ENCODE assay signal across 11 cellular contexts in genomic region chr7:17952387-17952786, GRCh38.
A peak's percentile ranks its signal among the peaks of the same experiment; 100 is the strongest.
DNase-seq lines count a peak whose midpoint lies in the region; ATAC-seq and TF ChIP-seq lines count a peak whose summit lies in the region.
"Had no signal": no experiment of that assay in that cellular context is flagged by ENCODE, and none has a peak within 500 bp of the region (broad histone marks: within the 10 kb centered on the region; RNA-seq: fewer than 3 reads in every experiment).

No MANE protein-coding gene starts in this region.

- peak overlapping the region; percentile 35 for H3K4me3 ChIP-seq in OCI-LY3 (ENCODE audit: low read length)

- peaks cover 24% of the 10 kb centered on the region for H3K4me1 ChIP-seq in OCI-LY3 (ENCODE audit: low read length)
- H3K4me1 ChIP-seq: parathyroid adenoma had no signal

- peak; percentile 38 for DNase-seq in GM10266 (ENCODE audit: extremely low spot score)
- peak; percentile 11 for DNase-seq in GM19238 (ENCODE audit: insufficient read length, low spot score)
- DNase-seq in KBM-7, result no peak
- no peak for DNase-seq in epidermal melanocyte (ENCODE audit: insufficient read length, low spot score)
- DNase-seq in NCI-H146 (lab: John Stamatoyannopoulos, UW), result no peak
- DNase-seq in GM03348 (ENCODE audit: low spot score), result no peak
- DNase-seq: DMS53; NK-92 treated with Interleukin-12 subunit alpha and Interleukin-12 subunit beta, amount 100 ng/mL, for 24 hours had no signal

- H3K9ac ChIP-seq in OCI-LY3 (ENCODE audit: low read length), result no peak overlapping the region
- H3K9ac ChIP-seq: parathyroid adenoma had no signal

- peak overlapping the region; percentile 75 for H3K27ac ChIP-seq in OCI-LY3 (ENCODE audit: low read length)
- H3K27ac ChIP-seq: parathyroid adenoma had no signal

- peak overlapping the region; percentile 61 for H3K4me2 ChIP-seq in OCI-LY3 (ENCODE audit: low read length)

- H4K20me1 ChIP-seq in OCI-LY3 (ENCODE audit: insufficient read depth, low read length), result no peaks in the 10 kb centered on the region

- H3K36me3 ChIP-seq in OCI-LY3 (replicated peaks; ENCODE audit: low read depth, low read length), result no peaks in the 10 kb centered on the region

- H3K27me3 ChIP-seq in OCI-LY3 (ENCODE audit: low read depth, low read length), result no peaks in the 10 kb centered on the region; the same call in 1 of the 2 replicates

- no peak for TF ChIP-seq CTCF in GM10266 (IDR thresholded peaks at IDR 0.05; ENCODE audit: control insufficient read depth, insufficient read depth, low read depth, missing control alignments)
- TF ChIP-seq CTCF in OCI-LY3 (IDR thresholded peaks at IDR 0.05; ENCODE audit: low read depth, low read length), result no peak

- no peaks in the 10 kb centered on the region for H3K79me2 ChIP-seq in OCI-LY3 (ENCODE audit: low read length)
- H3K79me2 ChIP-seq: parathyroid adenoma had no signal

- no peaks in the 10 kb centered on the region for H3K9me3 ChIP-seq in OCI-LY3 (ENCODE audit: insufficient read depth, low read length)

- ATAC-seq in HG02852 (IDR thresholded peaks at IDR 0.05; ENCODE audit: unreplicated experiment), result peak; percentile 100

- in situ Hi-C loops in KBM-7 (cut with MboI; ENCODE audit: low pct_unique_long_range_greater_than_20kb, low sequenced_read_pairs), result no loop called here

- H2AFZ ChIP-seq in OCI-LY3 (ENCODE audit: low read depth, low read length), result no peak overlapping the region
- H2AFZ ChIP-seq: parathyroid adenoma had no signal

Comparison
In these comparisons a context has a peak if more than half of its experiments do, and no peak if none do; other contexts are left out.
1. DNase-seq: peak in GM10266 (single experiment) and GM19238 (single experiment); none in KBM-7 (single experiment), epidermal melanocyte (single experiment), NCI-H146 (single experiment) and GM03348 (single experiment).